26 cellular contexts compared by ENCODE assay signal in genomic region chr6:118693562-118693961, GRCh38.
"Had no signal": no experiment of that assay in that cellular context is flagged by ENCODE, and none has a peak within 500 bp of the region (broad histone marks: within the 10 kb centered on the region; RNA-seq: fewer than 3 reads in every experiment).

No MANE protein-coding gene starts in this region.

- H3K4me1 Mint-ChIP-seq: nephron progenitor cell had no signal

- H3K4me3 Mint-ChIP-seq: activated T-cell treated with anti-CD3 and anti-CD28 coated beads, Interleukin-2, amount 50 U/mL, for 72 hours; nephron progenitor cell; stimulated activated effector memory CD8-positive, alpha-beta T cell treated with anti-CD3 and anti-CD28 coated beads, Interleukin-12 subunit alpha, Interleukin-12 subunit beta, amount 100 ng/mL, for 72 hours; T-helper 1 cell treated with Interleukin-12 subunit alpha and Interleukin-12 subunit beta and Interleukin-4 antibody, amounts not matched to agents 30 μg/mL and 1 μg/mL, for 36 hours had no signal

- H3K9me3 Mint-ChIP-seq: nephron progenitor cell; stimulated activated effector memory CD8-positive, alpha-beta T cell treated with anti-CD3 and anti-CD28 coated beads, Interleukin-12 subunit alpha, Interleukin-12 subunit beta, amount 100 ng/mL, for 72 hours had no signal

- DNase-seq: activated CD4-positive, alpha-beta T cell treated with anti-CD3 and anti-CD28 coated beads for 4 hours; activated CD4-positive, alpha-beta T cell treated with anti-CD3 and anti-CD28 coated beads, Interleukin-2, amount 50 U/mL, for 48 hours; activated CD8-positive, alpha-beta memory T cell treated with anti-CD3 and anti-CD28 coated beads, Interleukin-2, amount 50 U/mL, for 48 hours; activated naive CD4-positive, alpha-beta T cell; activated T-cell treated with anti-CD3 and anti-CD28 coated beads, Interleukin-2, amount 50 U/mL, for 72 hours; amniotic stem cell; brain microvascular endothelial cell; head of caudate nucleus; hippocampal formation; nephron progenitor cell; ovary; retina; small intestine; stimulated activated CD4-positive, alpha-beta T cell treated with anti-CD3 and anti-CD28 coated beads, Interleukin-4, amount 100 ng/mL, for 24 hours; stomach; SW 1271; T-helper 9 cell; thyroid gland; upper lobe of right lung had no signal

- H3K27ac Mint-ChIP-seq: activated T-cell treated with anti-CD3 and anti-CD28 coated beads, Interleukin-2, amount 50 U/mL, for 72 hours; nephron progenitor cell; progenitor cell of endocrine pancreas; stimulated activated effector memory CD8-positive, alpha-beta T cell treated with anti-CD3 and anti-CD28 coated beads, Interleukin-12 subunit alpha, Interleukin-12 subunit beta, amount 100 ng/mL, for 72 hours; T-helper 1 cell treated with Interleukin-12 subunit alpha and Interleukin-12 subunit beta and Interleukin-4 antibody, amounts not matched to agents 30 μg/mL and 1 μg/mL, for 36 hours had no signal

- H3K27me3 Mint-ChIP-seq: progenitor cell of endocrine pancreas had no signal

- ATAC-seq: activated T-cell treated with anti-CD3 and anti-CD28 coated beads, Interleukin-2, amount 50 U/mL, for 72 hours; sciatic nerve; stimulated activated effector memory CD8-positive, alpha-beta T cell treated with anti-CD3 and anti-CD28 coated beads, Interleukin-12 subunit alpha, Interleukin-12 subunit beta, amount 100 ng/mL, for 72 hours; upper lobe of right lung had no signal

- FAIRE-seq: astrocyte, endothelial cell of umbilical vein, small intestine, TTC549 had no signal
